In the genomic region with DNA sequence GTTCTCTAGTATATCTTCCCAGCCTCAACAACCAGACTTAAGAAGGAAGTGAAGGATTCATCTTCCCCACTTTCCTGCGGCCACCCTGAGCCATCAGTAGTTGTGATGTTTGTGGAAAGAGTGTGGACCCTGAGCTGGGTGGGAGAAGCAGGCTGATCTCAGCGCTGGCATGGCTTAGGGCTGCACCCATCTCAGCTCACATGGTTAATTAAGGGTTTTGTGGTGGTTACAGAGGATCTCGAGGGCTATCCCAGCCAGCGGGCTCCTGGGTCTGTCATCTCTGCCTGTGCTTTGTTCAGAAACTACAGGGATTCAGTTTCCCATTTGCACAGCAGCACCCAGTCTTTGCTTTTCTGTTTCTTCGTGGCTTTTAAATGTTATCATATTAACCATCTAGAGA, we compare ENCODE assay signal across 25 cellular contexts.
"Had no signal": no experiment of that assay in that cellular context is flagged by ENCODE, and none has a peak within 500 bp of the region (broad histone marks: within the 10 kb centered on the region; RNA-seq: fewer than 3 reads in every experiment).

No MANE protein-coding gene starts in this region.

- H3K36me3 ChIP-seq: prostate gland, vagina had no signal

- DNase-seq: activated CD4-positive, alpha-beta T cell treated with anti-CD3 and anti-CD28 coated beads, Interleukin-2, amount 10 ng/mL, durations not matched to agents 7 days and 5 days; activated CD8-positive, alpha-beta memory T cell treated with anti-CD3 and anti-CD28 coated beads for 24 hours; activated CD8-positive, alpha-beta memory T cell treated with anti-CD3 and anti-CD28 coated beads, Interleukin-2, amount 50 U/mL, for 48 hours; activated effector memory CD4-positive, alpha-beta T cell treated with anti-CD3 and anti-CD28 coated beads, Interleukin-2, amount 50 U/mL, for 16 hours; activated naive CD4-positive, alpha-beta T cell treated with anti-CD3 and anti-CD28 coated beads, Interleukin-2, amount 50 U/mL, for 16 hours; activated T-cell treated with anti-CD3 and anti-CD28 coated beads, Interleukin-2, amount 50 U/mL, for 48 hours; aorta; brain microvascular endothelial cell; central memory CD4-positive, alpha-beta T cell; erythroblast; hypothalamus; islet precursor cell; lower lobe of right lung; stimulated activated CD4-positive, alpha-beta T cell treated with anti-CD3 and anti-CD28 coated beads, Interleukin-15, amount 100 ng/mL, for 24 hours; stimulated activated CD4-positive, alpha-beta T cell treated with anti-CD3 and anti-CD28 coated beads, Interleukin-2, amount 100 ng/mL, for 48 hours; T1000; transverse colon had no signal

- H3K9me3 ChIP-seq: lower lobe of right lung, prostate gland, right atrium auricular region, transverse colon, vagina had no signal

- H3K4me3 Mint-ChIP-seq: activated CD4-positive, alpha-beta T cell treated with anti-CD3 and anti-CD28 coated beads, Interleukin-2, amount 10 ng/mL, durations not matched to agents 7 days and 5 days; mesothelial cell of epicardium; natural killer cell treated with Interleukin-12 subunit alpha and Interleukin-12 subunit beta and Interleukin-15 and Interleukin-18, amount 100 ng/mL, for 72 hours; stimulated activated naive CD8-positive, alpha-beta T cell treated with anti-CD3 and anti-CD28 coated beads, Interleukin-15, Interleukin-2, amounts not matched to agents 100 ng/mL and 50 ng/mL, for 24 hours had no signal

- H3K4me1 ChIP-seq: lower lobe of right lung, prostate gland had no signal

- H3K9me3 Mint-ChIP-seq: activated CD4-positive, alpha-beta T cell treated with anti-CD3 and anti-CD28 coated beads, Interleukin-2, amount 10 ng/mL, durations not matched to agents 7 days and 5 days; mesothelial cell of epicardium; natural killer cell treated with Interleukin-12 subunit alpha and Interleukin-12 subunit beta and Interleukin-15 and Interleukin-18, amount 100 ng/mL, for 72 hours; stimulated activated naive CD8-positive, alpha-beta T cell treated with anti-CD3 and anti-CD28 coated beads, Interleukin-15, Interleukin-2, amounts not matched to agents 100 ng/mL and 50 ng/mL, for 24 hours had no signal

- H3K27me3 Mint-ChIP-seq: activated CD4-positive, alpha-beta T cell treated with anti-CD3 and anti-CD28 coated beads, Interleukin-2, amount 10 ng/mL, durations not matched to agents 7 days and 5 days; natural killer cell treated with Interleukin-12 subunit alpha and Interleukin-12 subunit beta and Interleukin-15 and Interleukin-18, amount 100 ng/mL, for 72 hours; stimulated activated naive CD8-positive, alpha-beta T cell treated with anti-CD3 and anti-CD28 coated beads, Interleukin-15, Interleukin-2, amounts not matched to agents 100 ng/mL and 50 ng/mL, for 24 hours had no signal

- H3K27ac Mint-ChIP-seq: activated CD4-positive, alpha-beta T cell treated with anti-CD3 and anti-CD28 coated beads, Interleukin-2, amount 10 ng/mL, durations not matched to agents 7 days and 5 days; natural killer cell treated with Interleukin-12 subunit alpha and Interleukin-12 subunit beta and Interleukin-15 and Interleukin-18, amount 100 ng/mL, for 72 hours; stimulated activated naive CD8-positive, alpha-beta T cell treated with anti-CD3 and anti-CD28 coated beads, Interleukin-15, Interleukin-2, amounts not matched to agents 100 ng/mL and 50 ng/mL, for 24 hours had no signal

- H3K27ac ChIP-seq: brain microvascular endothelial cell, lower lobe of right lung, prostate gland, right atrium auricular region, skin epidermis, transverse colon, vagina had no signal

- ATAC-seq: activated CD4-positive, CD25-positive, alpha-beta regulatory T cell treated with anti-CD3 and anti-CD28 coated beads, Interleukin-2, amount 50 U/mL, for 24 hours; lower lobe of right lung; natural killer cell treated with Interleukin-12 subunit alpha and Interleukin-12 subunit beta and Interleukin-15 and Interleukin-18, amount 100 ng/mL, for 72 hours had no signal

- H3K27me3 ChIP-seq: brain microvascular endothelial cell, right atrium auricular region, transverse colon, vagina had no signal

- H3K4me3 ChIP-seq: lower lobe of right lung, prostate gland, right atrium auricular region, skin epidermis, transverse colon, vagina had no signal
